Comparison of ENCODE assay signal across 22 cellular contexts in the genomic region with DNA sequence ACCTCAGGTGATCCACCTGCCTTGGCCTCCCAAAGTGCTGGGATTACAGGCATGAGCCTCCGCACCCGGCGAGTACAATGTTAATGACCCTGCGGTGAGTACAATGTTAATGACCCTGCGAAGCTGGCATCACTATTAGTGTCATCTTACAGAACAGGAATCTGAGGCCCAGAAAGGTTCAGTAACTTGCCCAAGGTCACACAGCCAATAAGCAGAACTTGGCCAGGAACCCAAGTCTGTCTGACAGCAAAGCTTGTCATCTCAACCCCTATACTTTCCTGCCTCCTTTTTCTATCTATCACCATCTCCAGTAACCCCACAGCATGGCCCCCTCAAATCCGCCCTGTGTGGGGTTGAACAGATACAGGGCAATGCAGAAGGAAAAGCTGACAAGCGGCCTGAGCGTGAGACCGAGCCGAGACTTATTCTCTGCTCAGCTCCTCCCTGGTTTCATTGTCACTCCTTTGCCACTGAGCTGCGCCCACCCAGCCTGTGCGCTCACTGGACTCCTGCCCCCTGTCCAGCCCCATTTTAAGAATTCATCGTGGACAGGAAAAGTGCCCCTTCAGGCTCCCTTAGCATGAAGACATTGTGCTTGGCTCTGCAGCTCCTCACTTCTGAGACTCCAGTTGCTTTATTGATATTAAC. TPM values are rescaled to one million over a fixed set of nuclear protein-coding genes. Genes with fewer than 3 reads are reported as not detected.
"Had no signal": no experiment of that assay in that cellular context is flagged by ENCODE, and none has a peak within 500 bp of the region (broad histone marks: within the 10 kb centered on the region; RNA-seq: fewer than 3 reads in every experiment).

No MANE protein-coding gene starts in this region.

- H3K4me1 Mint-ChIP-seq: activated T-helper 17 cell treated with anti-CD3 and anti-CD28 coated beads, Interleukin-2, amount 50 U/mL, for 72 hours had no signal

- H3K4me3 Mint-ChIP-seq: activated T-helper 17 cell treated with anti-CD3 and anti-CD28 coated beads, Interleukin-2, amount 50 U/mL, for 72 hours; central memory CD8-positive, alpha-beta T cell; memory B cell; naive thymus-derived CD4-positive, alpha-beta T cell had no signal

- H3K27me3 ChIP-seq: testis had no signal

- H3K9me3 Mint-ChIP-seq: activated T-helper 17 cell treated with anti-CD3 and anti-CD28 coated beads, Interleukin-2, amount 50 U/mL, for 72 hours; central memory CD8-positive, alpha-beta T cell; memory B cell had no signal

- H3K27ac Mint-ChIP-seq: activated T-helper 17 cell treated with anti-CD3 and anti-CD28 coated beads, Interleukin-2, amount 50 U/mL, for 72 hours; memory B cell; naive thymus-derived CD4-positive, alpha-beta T cell had no signal

- H3K9me3 ChIP-seq: mucosa of descending colon, stomach, testis, upper lobe of right lung had no signal

- ATAC-seq: activated T-helper 17 cell treated with anti-CD3 and anti-CD28 coated beads, Interleukin-2, amount 50 U/mL, for 72 hours; foreskin keratinocyte; left ventricle myocardium superior; mucosa of descending colon; naive thymus-derived CD4-positive, alpha-beta T cell; sciatic nerve; upper lobe of right lung had no signal

- H3K27ac ChIP-seq: brain microvascular endothelial cell, foreskin keratinocyte, stomach, testis, upper lobe of right lung had no signal

- H3K4me3 ChIP-seq: mucosa of descending colon, stomach, testis, upper lobe of right lung had no signal

- H3K36me3 ChIP-seq: brain microvascular endothelial cell, stomach, upper lobe of right lung had no signal

- DNase-seq: activated CD4-positive, alpha-beta T cell treated with anti-CD3 and anti-CD28 coated beads for 1 hour; activated CD4-positive, alpha-beta T cell treated with anti-CD3 and anti-CD28 coated beads, Interleukin-2, amount 50 U/mL, for 4 hours; activated naive CD4-positive, alpha-beta T cell treated with Interleukin-2 at 50 U/mL for 16 hours; activated T-cell treated with anti-CD3 and anti-CD28 coated beads for 4 hours; brain microvascular endothelial cell; cortex of kidney; effector CD8-positive, alpha-beta T cell; foreskin keratinocyte; left ventricle myocardium superior; mucosa of descending colon; naive thymus-derived CD4-positive, alpha-beta T cell; occipital lobe; stimulated activated CD4-positive, alpha-beta T cell treated with anti-CD3 and anti-CD28 coated beads, Interleukin-1b, Interleukin-23, amount 100 ng/mL, for 48 hours; stomach; upper lobe of right lung had no signal

- H3K4me1 ChIP-seq: foreskin keratinocyte had no signal

- H3K36me3 Mint-ChIP-seq: memory B cell had no signal

RNA-seq across cellular contexts. Expression of gene LBX1, which starts 58.0 kb away (rescaled TPM):
- total RNA-seq: activated T-helper 17 cell treated with anti-CD3 and anti-CD28 coated beads, Interleukin-2, amount 50 U/mL, for 72 hours; foreskin keratinocyte; kidney epithelial cell; left ventricle myocardium superior; mucosa of descending colon; naive thymus-derived CD4-positive, alpha-beta T cell; occipital lobe; pulmonary artery endothelial cell; sciatic nerve; stomach; upper lobe of right lung had no signal
- polyA plus RNA-seq: foreskin keratinocyte; naive thymus-derived CD4-positive, alpha-beta T cell; stomach had no signal
